Comparison of ENCODE assay signal across 20 cellular contexts in the genomic region with DNA sequence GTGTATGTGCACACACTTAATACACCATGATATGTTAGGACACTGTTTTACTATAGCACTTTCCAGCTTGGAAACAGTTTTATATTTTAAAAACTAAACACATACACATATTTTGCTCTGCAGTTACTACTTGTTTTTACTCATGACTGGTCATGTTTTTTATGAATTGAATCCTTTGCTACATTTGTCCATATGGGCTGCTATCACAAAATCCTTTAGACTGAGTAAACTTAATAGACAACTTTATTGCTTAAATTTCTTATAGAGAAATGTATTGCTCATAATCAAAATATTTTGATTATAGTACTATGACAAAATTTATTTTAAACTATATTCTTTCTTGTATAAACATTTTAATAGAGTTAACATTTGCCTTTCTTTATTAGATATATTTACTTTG.
"Had no signal": no experiment of that assay in that cellular context is flagged by ENCODE, and none has a peak within 500 bp of the region (broad histone marks: within the 10 kb centered on the region; RNA-seq: fewer than 3 reads in every experiment).

No MANE protein-coding gene starts in this region.

- H3K27me3 ChIP-seq: MG63, SJSA1 had no signal

- ATAC-seq: Panc1 had no signal

- H3K4me3 ChIP-seq: MG63, SJSA1, SK-N-MC had no signal

- H3K36me3 ChIP-seq: MG63, SJSA1 had no signal

- H3K4me1 ChIP-seq: SJSA1 had no signal

- H3K27ac ChIP-seq: SJSA1, SK-N-MC had no signal

- H3K9me3 ChIP-seq: SJSA1 had no signal

- DNase-seq: Karpas-422, KG1, MG63, NCI-H1092, NCI-H1105 treated with DMSO at 0.1 percent for 48 hours, NCI-H1417 treated with DMSO at 0.1 percent for 48 hours, NCI-H146, NCI-H1694 treated with DMSO at 0.1 percent for 48 hours, NCI-H1930, NCI-H2081, NCI-H2107, NCI-H2227 treated with DMSO at 0.1 percent for 48 hours, NCI-H524, NCI-H526 treated with DMSO at 0.1 percent for 48 hours, NCI-H748 treated with DMSO at 0.1 percent for 48 hours, Right ventricle myocardium superior, SIG-M5 had no signal
